In the genomic region with DNA sequence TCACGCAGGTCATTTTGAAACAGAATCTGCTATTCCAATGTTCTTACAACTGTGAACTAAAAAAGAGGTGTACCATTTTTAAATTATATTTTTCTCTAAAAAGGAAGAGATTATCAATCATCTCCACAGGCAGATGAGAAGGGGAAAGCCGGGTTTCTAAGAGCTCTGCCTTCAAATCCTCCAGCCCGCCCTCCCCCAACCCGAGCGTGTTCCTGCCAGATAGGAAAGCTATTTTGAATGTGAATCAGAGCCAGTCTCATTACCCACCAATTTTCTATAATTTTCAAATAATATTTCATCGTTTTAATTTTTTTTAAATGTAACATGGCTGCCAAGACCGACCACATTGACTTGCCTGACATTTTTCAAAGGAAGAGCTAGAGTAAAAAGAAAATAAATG, we compare ENCODE assay signal across 1 cellular context.
TF ChIP-seq lines count a peak whose summit lies in the region.

No MANE protein-coding gene starts in this region.

TF ChIP-seq in SK-N-SH, 30 proteins besides CTCF, POLR2A, EP300 and RAD21 (continued from another document):
- TF ChIP-seq IRF3 (IDR thresholded peaks at IDR 0.05; ENCODE audit: low read depth, low read length) = no peak
- TF ChIP-seq USF1 (IDR thresholded peaks at IDR 0.05; ENCODE audit: borderline replicate concordance, low read depth) = no peak
- TF ChIP-seq, protein P1, sequence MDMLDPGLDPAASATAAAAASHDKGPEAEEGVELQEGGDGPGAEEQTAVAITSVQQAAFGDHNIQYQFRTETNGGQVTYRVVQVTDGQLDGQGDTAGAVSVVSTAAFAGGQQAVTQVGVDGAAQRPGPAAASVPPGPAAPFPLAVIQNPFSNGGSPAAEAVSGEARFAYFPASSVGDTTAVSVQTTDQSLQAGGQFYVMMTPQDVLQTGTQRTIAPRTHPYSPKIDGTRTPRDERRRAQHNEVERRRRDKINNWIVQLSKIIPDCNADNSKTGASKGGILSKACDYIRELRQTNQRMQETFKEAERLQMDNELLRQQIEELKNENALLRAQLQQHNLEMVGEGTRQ (IDR thresholded peaks at IDR 0.05; ENCODE audit: borderline replicate concordance, low read depth, low read length) = no peak
- TF ChIP-seq EZH2phosphoT487 (IDR thresholded peaks at IDR 0.05; ENCODE audit: borderline replicate concordance, low read depth) = no peak
- TF ChIP-seq, protein P2, sequence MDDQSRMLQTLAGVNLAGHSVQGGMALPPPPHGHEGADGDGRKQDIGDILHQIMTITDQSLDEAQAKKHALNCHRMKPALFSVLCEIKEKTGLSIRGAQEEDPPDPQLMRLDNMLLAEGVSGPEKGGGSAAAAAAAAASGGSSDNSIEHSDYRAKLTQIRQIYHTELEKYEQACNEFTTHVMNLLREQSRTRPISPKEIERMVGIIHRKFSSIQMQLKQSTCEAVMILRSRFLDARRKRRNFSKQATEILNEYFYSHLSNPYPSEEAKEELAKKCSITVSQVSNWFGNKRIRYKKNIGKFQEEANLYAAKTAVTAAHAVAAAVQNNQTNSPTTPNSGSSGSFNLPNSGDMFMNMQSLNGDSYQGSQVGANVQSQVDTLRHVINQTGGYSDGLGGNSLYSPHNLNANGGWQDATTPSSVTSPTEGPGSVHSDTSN (IDR thresholded peaks at IDR 0.05) = no peak
- TF ChIP-seq TCF12 (IDR thresholded peaks at IDR 0.05) = no peak
- TF ChIP-seq TEAD4 (IDR thresholded peaks at IDR 0.05; ENCODE audit: borderline replicate concordance, insufficient read depth) = no peak
- no peak for TF ChIP-seq FOXM1 (IDR thresholded peaks at IDR 0.05; ENCODE audit: low read depth)
- TF ChIP-seq MXI1 (IDR thresholded peaks at IDR 0.05; ENCODE audit: low read depth, low read length) = no peak
- TF ChIP-seq, protein P3, sequence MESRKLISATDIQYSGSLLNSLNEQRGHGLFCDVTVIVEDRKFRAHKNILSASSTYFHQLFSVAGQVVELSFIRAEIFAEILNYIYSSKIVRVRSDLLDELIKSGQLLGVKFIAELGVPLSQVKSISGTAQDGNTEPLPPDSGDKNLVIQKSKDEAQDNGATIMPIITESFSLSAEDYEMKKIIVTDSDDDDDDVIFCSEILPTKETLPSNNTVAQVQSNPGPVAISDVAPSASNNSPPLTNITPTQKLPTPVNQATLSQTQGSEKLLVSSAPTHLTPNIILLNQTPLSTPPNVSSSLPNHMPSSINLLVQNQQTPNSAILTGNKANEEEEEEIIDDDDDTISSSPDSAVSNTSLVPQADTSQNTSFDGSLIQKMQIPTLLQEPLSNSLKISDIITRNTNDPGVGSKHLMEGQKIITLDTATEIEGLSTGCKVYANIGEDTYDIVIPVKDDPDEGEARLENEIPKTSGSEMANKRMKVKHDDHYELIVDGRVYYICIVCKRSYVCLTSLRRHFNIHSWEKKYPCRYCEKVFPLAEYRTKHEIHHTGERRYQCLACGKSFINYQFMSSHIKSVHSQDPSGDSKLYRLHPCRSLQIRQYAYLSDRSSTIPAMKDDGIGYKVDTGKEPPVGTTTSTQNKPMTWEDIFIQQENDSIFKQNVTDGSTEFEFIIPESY (IDR thresholded peaks at IDR 0.05; ENCODE audit: borderline replicate concordance, low read depth) = no peak
